21 cellular contexts compared by ENCODE assay signal in genomic region chr20:23164176-23164601, GRCh38.
A peak's percentile ranks its signal among the peaks of the same experiment; 100 is the strongest.
DNase-seq lines count a peak whose midpoint lies in the region; ATAC-seq and TF ChIP-seq lines count a peak whose summit lies in the region.
"Had no signal": no experiment of that assay in that cellular context is flagged by ENCODE, and none has a peak within 500 bp of the region (broad histone marks: within the 10 kb centered on the region; RNA-seq: fewer than 3 reads in every experiment).

No MANE protein-coding gene starts in this region.

- H3K27me3 Mint-ChIP-seq in endothelial cell (ENCODE audit: unreplicated experiment) (peaks cover 7% of the 10 kb centered on the region), T-cell (no peaks in the 10 kb centered on the region)

- H3K27ac ChIP-seq in substantia nigra (ENCODE audit: low read depth, low read length, poor library complexity, severe bottlenecking): no peak overlapping the region
- H3K27ac ChIP-seq: KMS-11, tibial nerve had no signal

- CTCF ChIA-PET in T-cell (lab: Charles Lee): no interaction called here

- ATAC-seq in HG02973 (IDR thresholded peaks at IDR 0.05; ENCODE audit: unreplicated experiment) (no peak), T-cell (replicated peaks in 1 of 4) (no peak), GM18867 (IDR thresholded peaks at IDR 0.05; ENCODE audit: unreplicated experiment) (no peak)
- ATAC-seq: CD8-positive, alpha-beta T cell had no signal

- no peak for TF ChIP-seq CTCF in endothelial cell (IDR thresholded peaks at IDR 0.05; ENCODE audit: unreplicated experiment)

- POLR2A ChIA-PET in T-cell (lab: Charles Lee): no interaction called here

- DNase-seq in NCI-H446 treated with DMSO at 0.1 percent for 48 hours (lab: John Stamatoyannopoulos, UW) (peak; percentile 3), endothelial cell (ENCODE audit: low spot score) (peak; percentile 4), mesenteric fat pad (ENCODE audit: low spot score) (peak; percentile 90), substantia nigra (lab: John Stamatoyannopoulos, UW) (peak in 25 of 49 donors; percentile 15 to 65 (median 28)), NCI-H128 (lab: John Stamatoyannopoulos, UW; ENCODE audit: unreplicated experiment) (no peak), T-cell (no peak)
- DNase-seq: activated naive CD4-positive, alpha-beta T cell treated with anti-CD3 and anti-CD28 coated beads for 36 hours; activated T-cell treated with anti-CD3 and anti-CD28 coated beads, Interleukin-2, amount 50 U/mL, for 1 hour; CD8-positive, alpha-beta T cell; DMS53; heart right ventricle; mesenchymal stem cell; NCI-H2081; NCI-H524; stimulated activated CD4-positive, alpha-beta T cell treated with anti-CD3 and anti-CD28 coated beads, Interleukin-15, amount 100 ng/mL, for 24 hours had no signal

- no peak overlapping the region for H3K4me3 Mint-ChIP-seq in endothelial cell (ENCODE audit: unreplicated experiment)
- H3K4me3 Mint-ChIP-seq in T-cell: no peak overlapping the region
- H3K4me3 Mint-ChIP-seq: activated naive CD4-positive, alpha-beta T cell treated with anti-CD3 and anti-CD28 coated beads for 36 hours; CD8-positive, alpha-beta T cell; neural crest cell; T-helper 1 cell treated with Interleukin-12 subunit alpha and Interleukin-12 subunit beta and Interleukin-4 antibody, amounts not matched to agents 30 μg/mL and 1 μg/mL, for 36 hours had no signal

- H3K36me3 Mint-ChIP-seq in endothelial cell (ENCODE audit: low read depth, unreplicated experiment) (no peaks in the 10 kb centered on the region), T-cell (no peaks in the 10 kb centered on the region)
- H3K36me3 Mint-ChIP-seq: CD8-positive, alpha-beta T cell had no signal

- H3K27ac Mint-ChIP-seq in endothelial cell (ENCODE audit: unreplicated experiment) (no peak overlapping the region), T-cell (no peak overlapping the region)
- H3K27ac Mint-ChIP-seq: activated naive CD4-positive, alpha-beta T cell treated with anti-CD3 and anti-CD28 coated beads for 36 hours; CD8-positive, alpha-beta T cell; T-helper 1 cell treated with Interleukin-12 subunit alpha and Interleukin-12 subunit beta and Interleukin-4 antibody, amounts not matched to agents 30 μg/mL and 1 μg/mL, for 36 hours had no signal

- H3K4me1 Mint-ChIP-seq in endothelial cell (ENCODE audit: unreplicated experiment) (peaks cover 32% of the 10 kb centered on the region), T-cell (peaks cover 10 to 15% (median 11%) of the 10 kb centered on the region in 3 donors)
- H3K4me1 Mint-ChIP-seq: neural crest cell had no signal

- no peaks in the 10 kb centered on the region for H3K9me3 Mint-ChIP-seq in endothelial cell (ENCODE audit: unreplicated experiment)
- H3K9me3 Mint-ChIP-seq in T-cell: no peaks in the 10 kb centered on the region
- H3K9me3 Mint-ChIP-seq: activated naive CD4-positive, alpha-beta T cell treated with anti-CD3 and anti-CD28 coated beads for 36 hours; CD8-positive, alpha-beta T cell; neural crest cell; T-helper 1 cell treated with Interleukin-12 subunit alpha and Interleukin-12 subunit beta and Interleukin-4 antibody, amounts not matched to agents 30 μg/mL and 1 μg/mL, for 36 hours had no signal

Comparison
In these comparisons a context has a peak if more than half of its experiments do, and no peak if none do; other contexts are left out.
1. DNase-seq: peak in NCI-H446 treated with DMSO at 0.1 percent for 48 hours (single experiment), endothelial cell (single experiment), mesenteric fat pad (single experiment) and substantia nigra (25 of 49); none in NCI-H128 (single experiment) and T-cell (0 of 34).